8 cellular contexts compared by ENCODE assay signal in genomic region chr5:180494060-180494509, GRCh38. TPM values are rescaled to one million over a fixed set of nuclear protein-coding genes. Genes with fewer than 3 reads are reported as not detected.
DNase-seq lines count a peak whose midpoint lies in the region; ATAC-seq and TF ChIP-seq lines count a peak whose summit lies in the region.

Gene CNOT6, plus strand, starts transcription at chr5:180494379. Its CDS starts 34,898 bp downstream, at chr5:180529277.

- H3K9me3 ChIP-seq in CD4-positive, alpha-beta T cell (ENCODE audit: control insufficient read depth, low read length) = no peaks in the 10 kb centered on the region
- no peaks in the 10 kb centered on the region for H3K9me3 ChIP-seq in duodenal mucosa (ENCODE audit: control insufficient read depth in 1 of 2, low read length in 2 of 2)

- no peaks in the 10 kb centered on the region for H3K36me3 ChIP-seq in duodenal mucosa (ENCODE audit: control insufficient read depth in 1 of 2, insufficient read depth in 2 of 2, low read length in 2 of 2)

- intact Hi-C loops in CD4-positive, alpha-beta T cell (cut with DNase I, micrococcal nuclease) = loop anchor here in 1 of 2 experiments (2.0 to 10.0 kb wide), 6 partner anchors 201 to 1867 kb away; partner anchors contain the start of genes CLK4, MAPK9, MGAT1 and ZFP62
- intact Hi-C loops in lower leg skin (cut with DNase I; ENCODE audit: low total_unique reads) = no loop called here

- no peak for TF ChIP-seq POLR2A in lower leg skin (IDR thresholded peaks at IDR 0.05)

- H3K27me3 Mint-ChIP-seq in CD4-positive, alpha-beta T cell = no peaks in the 10 kb centered on the region
- no peaks in the 10 kb centered on the region for H3K27me3 Mint-ChIP-seq in activated CD4-positive, alpha-beta memory T cell treated with anti-CD3 and anti-CD28 coated beads, Interleukin-2, amount 10 ng/mL, durations not matched to agents 7 days and 5 days

- CTCF ChIA-PET in CD4-positive, alpha-beta T cell (lab: Charles Lee) = no interaction called here
- CTCF ChIA-PET in activated CD4-positive, alpha-beta memory T cell treated with anti-CD3 and anti-CD28 coated beads, Interleukin-2, amount 10 ng/mL, durations not matched to agents 7 days and 5 days (lab: Charles Lee) = interaction anchor here (1.2 kb wide), 1 partner anchor 29 kb away, joined by 3 read pairs; no protein-coding TSS in a partner anchor

- ATAC-seq in CD4-positive, alpha-beta T cell (ENCODE audit: poor library complexity) = peak; percentile 88
- ATAC-seq in GM19455 (IDR thresholded peaks at IDR 0.05; ENCODE audit: unreplicated experiment) = peak; percentile 92

- peaks cover 23% of the 10 kb centered on the region for H3K36me3 Mint-ChIP-seq in CD4-positive, alpha-beta T cell (ENCODE audit: low read depth)
- peaks cover 18% of the 10 kb centered on the region for H3K36me3 Mint-ChIP-seq in activated CD4-positive, alpha-beta memory T cell treated with anti-CD3 and anti-CD28 coated beads, Interleukin-2, amount 10 ng/mL, durations not matched to agents 7 days and 5 days (ENCODE audit: low read depth)

- H3K27me3 ChIP-seq in CD4-positive, alpha-beta T cell (ENCODE audit: control insufficient read depth, insufficient read depth, low read length) = no peaks in the 10 kb centered on the region
- no peaks in the 10 kb centered on the region for H3K27me3 ChIP-seq in duodenal mucosa (ENCODE audit: control insufficient read depth in 1 of 2, insufficient read depth in 2 of 2, low read length in 2 of 2)

- 0% methylated on average over 41 to 54 of the region's 56 CpGs for WGBS in lower leg skin, 2 donors

- peak within 1 kb of the TSS; percentile 100 for H3K4me3 Mint-ChIP-seq in CD4-positive, alpha-beta T cell
- peak within 1 kb of the TSS; percentile 87 for H3K4me3 Mint-ChIP-seq in activated CD4-positive, alpha-beta memory T cell treated with anti-CD3 and anti-CD28 coated beads, Interleukin-2, amount 10 ng/mL, durations not matched to agents 7 days and 5 days

- no peak for TF ChIP-seq CTCF in CD4-positive, alpha-beta T cell (IDR thresholded peaks at IDR 0.05)
- no peak for TF ChIP-seq CTCF in lower leg skin (IDR thresholded peaks at IDR 0.05)

- peaks cover 40% of the 10 kb centered on the region for H3K4me1 Mint-ChIP-seq in CD4-positive, alpha-beta T cell (ENCODE audit: low read depth)
- peaks cover 41% of the 10 kb centered on the region for H3K4me1 Mint-ChIP-seq in activated CD4-positive, alpha-beta memory T cell treated with anti-CD3 and anti-CD28 coated beads, Interleukin-2, amount 10 ng/mL, durations not matched to agents 7 days and 5 days

- no peaks in the 10 kb centered on the region for H3K9me3 Mint-ChIP-seq in CD4-positive, alpha-beta T cell
- H3K9me3 Mint-ChIP-seq in activated CD4-positive, alpha-beta memory T cell treated with anti-CD3 and anti-CD28 coated beads, Interleukin-2, amount 10 ng/mL, durations not matched to agents 7 days and 5 days = no peaks in the 10 kb centered on the region

- peaks cover 10 to 13% of the 10 kb centered on the region in 2 donors for H3K4me1 ChIP-seq in duodenal mucosa (ENCODE audit: control insufficient read depth in 1 of 2, insufficient read depth in 2 of 2, low read length in 2 of 2)

- H3K9ac ChIP-seq in duodenal mucosa (ENCODE audit: low read depth in 1 of 2, low read length in 2 of 2) = peak within 1 kb of the TSS; percentile 72 to 74

- peak; percentile 89 to 96 (median 94) for DNase-seq in CD4-positive, alpha-beta T cell
- DNase-seq in HK-2 (ENCODE audit: unreplicated experiment) (peak; percentile 86), NCI-H82 treated with DMSO at 0.1 percent for 48 hours (lab: John Stamatoyannopoulos, UW; ENCODE audit: unreplicated experiment) (peak; percentile 68), lower leg skin (ENCODE audit: low spot score in 2 of 2) (peak; percentile 88 to 98)
- DNase-seq in activated CD4-positive, alpha-beta memory T cell treated with anti-CD3 and anti-CD28 coated beads, Interleukin-2, amount 10 ng/mL, durations not matched to agents 7 days and 5 days = peak; percentile 94
- DNase-seq in stimulated activated CD4-positive, alpha-beta T cell treated with anti-CD3 and anti-CD28 coated beads, Interleukin-4, amount 100 ng/mL, for 4 hours = peak; percentile 91 to 96

- POLR2A ChIA-PET in CD4-positive, alpha-beta T cell (lab: Charles Lee) = interaction anchor here (1.2 to 1.9 kb wide), 3 partner anchors 195 to 338 kb away, joined by 3 to 8 read pairs (median 7); no protein-coding TSS in a partner anchor
- POLR2A ChIA-PET in activated CD4-positive, alpha-beta memory T cell treated with anti-CD3 and anti-CD28 coated beads, Interleukin-2, amount 10 ng/mL, durations not matched to agents 7 days and 5 days (lab: Charles Lee) = interaction anchor here (0.8 kb wide), 1 partner anchor 338 kb away, joined by 4 read pairs; no protein-coding TSS in a partner anchor

- H3K27ac ChIP-seq in CD4-positive, alpha-beta T cell (ENCODE audit: low read depth, low read length) = peak within 1 kb of the TSS; percentile 83
- peak within 1 kb of the TSS; percentile 94 for H3K27ac ChIP-seq in duodenal mucosa (ENCODE audit: low read depth, low read length)

- H3K27ac Mint-ChIP-seq in CD4-positive, alpha-beta T cell = peak within 1 kb of the TSS; percentile 98
- peak within 1 kb of the TSS; percentile 88 for H3K27ac Mint-ChIP-seq in activated CD4-positive, alpha-beta memory T cell treated with anti-CD3 and anti-CD28 coated beads, Interleukin-2, amount 10 ng/mL, durations not matched to agents 7 days and 5 days

- H3K4me3 ChIP-seq in duodenal mucosa (ENCODE audit: low read depth in 1 of 2, low read length in 2 of 2) (peak within 1 kb of the TSS; percentile 79 to 93), lower leg skin (ENCODE audit: low read depth, poor library complexity, severe bottlenecking) (peak within 1 kb of the TSS; percentile 79)

RNA-seq across cellular contexts. Expression of gene CNOT6, which starts in this region (rescaled TPM):
- total RNA-seq in CD4-positive, alpha-beta T cell = 10 to 100 TPM; 12.5 to 13.8 TPM
- 10 to 100 TPM; 34.9 to 36.2 TPM for total RNA-seq in activated CD4-positive, alpha-beta memory T cell treated with anti-CD3 and anti-CD28 coated beads, Interleukin-2, amount 10 ng/mL, durations not matched to agents 7 days and 5 days
- 10 to 100 TPM in 3 of 4 donors, 1 to 10 TPM in 1; 8.9 to 12.2 (median 11.2) TPM for total RNA-seq in lower leg skin

Comparison
In these comparisons a context has a peak if more than half of its experiments do, and no peak if none do; other contexts are left out.
1. Peak in every context shown above with its lines: DNase-seq, ATAC-seq, H3K4me3 ChIP-seq and H3K27ac ChIP-seq.